Comparison of ENCODE assay signal across 1 cellular context in the genomic region with DNA sequence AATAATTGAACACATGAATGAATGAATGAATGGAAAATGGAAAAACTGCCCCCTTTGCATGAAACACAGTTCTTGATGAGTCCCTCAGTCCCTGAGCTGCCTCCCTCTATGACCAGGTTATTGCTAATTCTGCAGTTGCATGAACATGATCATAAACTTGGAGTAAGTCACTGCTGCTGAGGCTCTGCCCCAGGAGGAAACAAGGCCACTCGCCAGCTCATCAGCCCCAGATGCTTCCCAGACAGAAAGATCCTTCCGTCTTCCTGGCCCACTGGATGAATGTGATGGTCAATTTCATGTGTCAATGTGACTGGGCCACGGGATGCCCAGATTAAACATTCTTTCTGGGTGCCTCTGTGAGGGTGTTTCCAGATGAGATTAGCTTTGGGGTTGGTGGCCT.
TF ChIP-seq lines count a peak whose summit lies in the region.

No MANE protein-coding gene starts in this region.

TF ChIP-seq in K562, 482 proteins besides CTCF, POLR2A, EP300 and RAD21 (continued from another document):
- TF ChIP-seq, protein P1, sequence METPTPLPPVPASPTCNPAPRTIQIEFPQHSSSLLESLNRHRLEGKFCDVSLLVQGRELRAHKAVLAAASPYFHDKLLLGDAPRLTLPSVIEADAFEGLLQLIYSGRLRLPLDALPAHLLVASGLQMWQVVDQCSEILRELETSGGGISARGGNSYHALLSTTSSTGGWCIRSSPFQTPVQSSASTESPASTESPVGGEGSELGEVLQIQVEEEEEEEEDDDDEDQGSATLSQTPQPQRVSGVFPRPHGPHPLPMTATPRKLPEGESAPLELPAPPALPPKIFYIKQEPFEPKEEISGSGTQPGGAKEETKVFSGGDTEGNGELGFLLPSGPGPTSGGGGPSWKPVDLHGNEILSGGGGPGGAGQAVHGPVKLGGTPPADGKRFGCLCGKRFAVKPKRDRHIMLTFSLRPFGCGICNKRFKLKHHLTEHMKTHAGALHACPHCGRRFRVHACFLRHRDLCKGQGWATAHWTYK (CRISPR knock-in tag; IDR thresholded peaks at IDR 0.05): no peak
